1 cellular context compared by ENCODE assay signal in genomic region chr6:34236423-34237315, GRCh38.
TF ChIP-seq lines count a peak whose summit lies in the region.

A gene with protein sequence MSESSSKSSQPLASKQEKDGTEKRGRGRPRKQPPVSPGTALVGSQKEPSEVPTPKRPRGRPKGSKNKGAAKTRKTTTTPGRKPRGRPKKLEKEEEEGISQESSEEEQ (plus strand): TSS chr6:34236873. CDS start chr6:34240781, 3,908 bp downstream.

TF ChIP-seq in K562, 482 proteins besides CTCF, POLR2A, EP300 and RAD21 (continued from another document and continues in another):
- TF ChIP-seq, protein P1, sequence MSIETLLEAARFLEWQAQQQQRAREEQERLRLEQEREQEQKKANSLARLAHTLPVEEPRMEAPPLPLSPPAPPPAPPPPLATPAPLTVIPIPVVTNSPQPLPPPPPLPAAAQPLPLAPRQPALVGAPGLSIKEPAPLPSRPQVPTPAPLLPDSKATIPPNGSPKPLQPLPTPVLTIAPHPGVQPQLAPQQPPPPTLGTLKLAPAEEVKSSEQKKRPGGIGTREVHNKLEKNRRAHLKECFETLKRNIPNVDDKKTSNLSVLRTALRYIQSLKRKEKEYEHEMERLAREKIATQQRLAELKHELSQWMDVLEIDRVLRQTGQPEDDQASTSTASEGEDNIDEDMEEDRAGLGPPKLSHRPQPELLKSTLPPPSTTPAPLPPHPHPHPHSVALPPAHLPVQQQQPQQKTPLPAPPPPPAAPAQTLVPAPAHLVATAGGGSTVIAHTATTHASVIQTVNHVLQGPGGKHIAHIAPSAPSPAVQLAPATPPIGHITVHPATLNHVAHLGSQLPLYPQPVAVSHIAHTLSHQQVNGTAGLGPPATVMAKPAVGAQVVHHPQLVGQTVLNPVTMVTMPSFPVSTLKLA (conservative IDR thresholded peaks at IDR 0.05), result peak; percentile 72 to 75
- peak; percentile 49; the same call in 1 of the 2 replicates for TF ChIP-seq DPF2 (IDR thresholded peaks at IDR 0.05)
- TF ChIP-seq ZMIZ1 (IDR thresholded peaks at IDR 0.05; ENCODE audit: low read depth in 2 of 2, low read length in 2 of 2), result peak in 1 of 2 experiments; percentile 82; a peak in 2 of 4 replicates
- TF ChIP-seq, protein P2, sequence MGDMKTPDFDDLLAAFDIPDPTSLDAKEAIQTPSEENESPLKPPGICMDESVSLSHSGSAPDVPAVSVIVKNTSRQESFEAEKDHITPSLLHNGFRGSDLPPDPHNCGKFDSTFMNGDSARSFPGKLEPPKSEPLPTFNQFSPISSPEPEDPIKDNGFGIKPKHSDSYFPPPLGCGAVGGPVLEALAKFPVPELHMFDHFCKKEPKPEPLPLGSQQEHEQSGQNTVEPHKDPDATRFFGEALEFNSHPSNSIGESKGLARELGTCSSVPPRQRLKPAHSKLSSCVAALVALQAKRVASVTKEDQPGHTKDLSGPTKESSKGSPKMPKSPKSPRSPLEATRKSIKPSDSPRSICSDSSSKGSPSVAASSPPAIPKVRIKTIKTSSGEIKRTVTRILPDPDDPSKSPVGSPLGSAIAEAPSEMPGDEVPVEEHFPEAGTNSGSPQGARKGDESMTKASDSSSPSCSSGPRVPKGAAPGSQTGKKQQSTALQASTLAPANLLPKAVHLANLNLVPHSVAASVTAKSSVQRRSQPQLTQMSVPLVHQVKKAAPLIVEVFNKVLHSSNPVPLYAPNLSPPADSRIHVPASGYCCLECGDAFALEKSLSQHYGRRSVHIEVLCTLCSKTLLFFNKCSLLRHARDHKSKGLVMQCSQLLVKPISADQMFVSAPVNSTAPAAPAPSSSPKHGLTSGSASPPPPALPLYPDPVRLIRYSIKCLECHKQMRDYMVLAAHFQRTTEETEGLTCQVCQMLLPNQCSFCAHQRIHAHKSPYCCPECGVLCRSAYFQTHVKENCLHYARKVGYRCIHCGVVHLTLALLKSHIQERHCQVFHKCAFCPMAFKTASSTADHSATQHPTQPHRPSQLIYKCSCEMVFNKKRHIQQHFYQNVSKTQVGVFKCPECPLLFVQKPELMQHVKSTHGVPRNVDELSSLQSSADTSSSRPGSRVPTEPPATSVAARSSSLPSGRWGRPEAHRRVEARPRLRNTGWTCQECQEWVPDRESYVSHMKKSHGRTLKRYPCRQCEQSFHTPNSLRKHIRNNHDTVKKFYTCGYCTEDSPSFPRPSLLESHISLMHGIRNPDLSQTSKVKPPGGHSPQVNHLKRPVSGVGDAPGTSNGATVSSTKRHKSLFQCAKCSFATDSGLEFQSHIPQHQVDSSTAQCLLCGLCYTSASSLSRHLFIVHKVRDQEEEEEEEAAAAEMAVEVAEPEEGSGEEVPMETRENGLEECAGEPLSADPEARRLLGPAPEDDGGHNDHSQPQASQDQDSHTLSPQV (IDR thresholded peaks at IDR 0.05), result no peak
- no peak for TF ChIP-seq ZNF507 (tag; conservative IDR thresholded peaks at IDR 0.05)
- 0 out of 2 replicates have a peak, but pooled peaks have one; percentile 84 for TF ChIP-seq ARID3B (CRISPR knock-in tag; IDR thresholded peaks at IDR 0.05; ENCODE audit: borderline replicate concordance)
- TF ChIP-seq MYNN (IDR thresholded peaks at IDR 0.05), result peak; percentile 74; the same call in 1 of the 2 replicates
- TF ChIP-seq MYNN (CRISPR knock-in tag; IDR thresholded peaks at IDR 0.05), result no peak
- TF ChIP-seq NR4A1 (CRISPR knock-in tag; IDR thresholded peaks at IDR 0.05), result peak; percentile 74; the same call in 1 of the 2 replicates
- 0 out of 2 replicates have a peak, but pooled peaks have one; percentile 4 for TF ChIP-seq NR4A1 (tag; IDR thresholded peaks at IDR 0.05)
- TF ChIP-seq CBX5 (IDR thresholded peaks at IDR 0.05; ENCODE audit: borderline replicate concordance, low read depth), result no peak
- peak; percentile 98 for TF ChIP-seq HMGN3 (IDR thresholded peaks at IDR 0.05; ENCODE audit: borderline replicate concordance, extremely low read depth, insufficient read length, low read depth, low read length)
- peak; percentile 86; the same call in 1 of the 2 replicates for TF ChIP-seq SRSF1 (IDR thresholded peaks at IDR 0.05; ENCODE audit: low read depth, low read length)
- peak; percentile 34; the same call in 1 of the 2 replicates for TF ChIP-seq CHD2 (IDR thresholded peaks at IDR 0.05; ENCODE audit: low read depth, low read length)
- TF ChIP-seq, protein P3, sequence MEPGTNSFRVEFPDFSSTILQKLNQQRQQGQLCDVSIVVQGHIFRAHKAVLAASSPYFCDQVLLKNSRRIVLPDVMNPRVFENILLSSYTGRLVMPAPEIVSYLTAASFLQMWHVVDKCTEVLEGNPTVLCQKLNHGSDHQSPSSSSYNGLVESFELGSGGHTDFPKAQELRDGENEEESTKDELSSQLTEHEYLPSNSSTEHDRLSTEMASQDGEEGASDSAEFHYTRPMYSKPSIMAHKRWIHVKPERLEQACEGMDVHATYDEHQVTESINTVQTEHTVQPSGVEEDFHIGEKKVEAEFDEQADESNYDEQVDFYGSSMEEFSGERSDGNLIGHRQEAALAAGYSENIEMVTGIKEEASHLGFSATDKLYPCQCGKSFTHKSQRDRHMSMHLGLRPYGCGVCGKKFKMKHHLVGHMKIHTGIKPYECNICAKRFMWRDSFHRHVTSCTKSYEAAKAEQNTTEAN (CRISPR knock-in tag; IDR thresholded peaks at IDR 0.05), result 0 out of 2 replicates have a peak, but pooled peaks have one; percentile 57
- TF ChIP-seq SP1 (CRISPR knock-in tag; IDR thresholded peaks at IDR 0.05), result peak; percentile 92
- TF ChIP-seq, protein P4, sequence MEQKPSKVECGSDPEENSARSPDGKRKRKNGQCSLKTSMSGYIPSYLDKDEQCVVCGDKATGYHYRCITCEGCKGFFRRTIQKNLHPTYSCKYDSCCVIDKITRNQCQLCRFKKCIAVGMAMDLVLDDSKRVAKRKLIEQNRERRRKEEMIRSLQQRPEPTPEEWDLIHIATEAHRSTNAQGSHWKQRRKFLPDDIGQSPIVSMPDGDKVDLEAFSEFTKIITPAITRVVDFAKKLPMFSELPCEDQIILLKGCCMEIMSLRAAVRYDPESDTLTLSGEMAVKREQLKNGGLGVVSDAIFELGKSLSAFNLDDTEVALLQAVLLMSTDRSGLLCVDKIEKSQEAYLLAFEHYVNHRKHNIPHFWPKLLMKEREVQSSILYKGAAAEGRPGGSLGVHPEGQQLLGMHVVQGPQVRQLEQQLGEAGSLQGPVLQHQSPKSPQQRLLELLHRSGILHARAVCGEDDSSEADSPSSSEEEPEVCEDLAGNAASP (IDR thresholded peaks at IDR 0.05), result no peak
- TF ChIP-seq, protein P5, sequence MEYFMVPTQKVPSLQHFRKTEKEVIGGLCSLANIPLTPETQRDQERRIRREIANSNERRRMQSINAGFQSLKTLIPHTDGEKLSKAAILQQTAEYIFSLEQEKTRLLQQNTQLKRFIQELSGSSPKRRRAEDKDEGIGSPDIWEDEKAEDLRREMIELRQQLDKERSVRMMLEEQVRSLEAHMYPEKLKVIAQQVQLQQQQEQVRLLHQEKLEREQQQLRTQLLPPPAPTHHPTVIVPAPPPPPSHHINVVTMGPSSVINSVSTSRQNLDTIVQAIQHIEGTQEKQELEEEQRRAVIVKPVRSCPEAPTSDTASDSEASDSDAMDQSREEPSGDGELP (CRISPR knock-in tag; IDR thresholded peaks at IDR 0.05; ENCODE audit: borderline replicate concordance), result peak; percentile 83; the same call in 1 of the 2 replicates
- no peak for TF ChIP-seq RBM14 (IDR thresholded peaks at IDR 0.05; ENCODE audit: borderline replicate concordance, insufficient read depth, low read depth, low read length)
- TF ChIP-seq CREB1 (IDR thresholded peaks at IDR 0.05), result peak; percentile 83; the same call in 1 of the 2 replicates
- TF ChIP-seq CREB1 (CRISPR knock-in tag; IDR thresholded peaks at IDR 0.05), result 0 out of 2 replicates have a peak, but pooled peaks have one; percentile 43
- TF ChIP-seq GTF2F1 (IDR thresholded peaks at IDR 0.05; ENCODE audit: low read depth, low read length), result peak; percentile 93
- TF ChIP-seq POLR3A (IDR thresholded peaks at IDR 0.05; ENCODE audit: borderline replicate concordance, extremely low read depth, insufficient read depth, insufficient read length), result no peak
- TF ChIP-seq HSF4 (CRISPR knock-in tag; IDR thresholded peaks at IDR 0.05; ENCODE audit: borderline replicate concordance), result no peak
- peak; percentile 97 for TF ChIP-seq RBM22 (IDR thresholded peaks at IDR 0.05; ENCODE audit: low read depth, low read length, poor library complexity, severe bottlenecking)
- TF ChIP-seq HNRNPL (IDR thresholded peaks at IDR 0.05; ENCODE audit: low read depth, low read length), result peak; percentile 92; the same call in 1 of the 2 replicates
- TF ChIP-seq AFF1 (IDR thresholded peaks at IDR 0.05; ENCODE audit: low read depth in 1 of 2, partially characterized antibody in 2 of 2), result peak in 1 of 2 experiments; percentile 59
- no peak for TF ChIP-seq MECOM (CRISPR knock-in tag; IDR thresholded peaks at IDR 0.05)
- peak; percentile 57; the same call in 1 of the 2 replicates for TF ChIP-seq E4F1 (CRISPR knock-in tag; IDR thresholded peaks at IDR 0.05; ENCODE audit: borderline replicate concordance)
- TF ChIP-seq NFIX (CRISPR knock-in tag; IDR thresholded peaks at IDR 0.05; ENCODE audit: low read depth), result peak; percentile 53; the same call in 1 of the 2 replicates
- TF ChIP-seq ID3 (CRISPR knock-in tag; IDR thresholded peaks at IDR 0.05), result peak; percentile 57; the same call in 1 of the 2 replicates
- TF ChIP-seq ID3 (tag; IDR thresholded peaks at IDR 0.05), result peak; percentile 47; the same call in 1 of the 2 replicates
